Comparison of ENCODE assay signal across 8 cellular contexts in genomic region chr5:44952376-44952775, GRCh38.
DNase-seq lines count a peak whose midpoint lies in the region; ATAC-seq, FAIRE-seq and TF ChIP-seq lines count a peak whose summit lies in the region.

No MANE protein-coding gene starts in this region.

- no peaks in the 10 kb centered on the region for H3K9me1 ChIP-seq in K562 (ENCODE audit: control insufficient read depth, insufficient read depth, low read length)

- 9% methylated on average over 1 of the region's 1 CpG for WGBS in K562 (ENCODE audit: insufficient coverage, low coverage, missing lambda C conversion rate)

- in situ Hi-C loops in K562 (cut with MboI) = no loop called here

- H2AFZ ChIP-seq in K562 (ENCODE audit: low read depth, low read length) = no peak overlapping the region

- CTCF ChIA-PET in K562 (lab: Yijun Ruan, JAX; ENCODE audit: low intra/inter-chr PET ratio) = no interaction called here

- peak; percentile 35 for TF ChIP-seq CTCF in CD14-positive monocyte (IDR thresholded peaks at IDR 0.05)
- peak; percentile 41 to 68 (median 64); a peak in 5 of 6 replicates for TF ChIP-seq CTCF in K562 (IDR thresholded peaks at IDR 0.05 in 2 of 3, conservative IDR thresholded peaks at IDR 0.05 in 1 of 3; ENCODE audit: insufficient read depth in 2 of 3, low read depth in 1 of 3, low read length in 3 of 3)

- no peaks in the 10 kb centered on the region for H4K20me1 ChIP-seq in K562 (replicated peaks; ENCODE audit: control insufficient read depth, insufficient read depth, low read length)

- H3K36me3 ChIP-seq in K562 (ENCODE audit: control insufficient read depth, insufficient read depth, low read length) = no peaks in the 10 kb centered on the region

- TF ChIP-seq RAD21 in K562 (CRISPR knock-in tag; conservative IDR thresholded peaks at IDR 0.05 in 1 of 2, IDR thresholded peaks at IDR 0.05 in 1 of 2) = peak; percentile 44 to 67

- POLR2A ChIA-PET in K562 (lab: Yijun Ruan, JAX) = no interaction called here

- no peak for TF ChIP-seq EP300 in K562 (IDR thresholded peaks at IDR 0.05; ENCODE audit: low read length)

- H3K79me2 ChIP-seq in K562 (ENCODE audit: control insufficient read depth, insufficient read depth, low read length) = no peaks in the 10 kb centered on the region

- FAIRE-seq in K562 (lab: Jason Lieb, UNC) = no peak

- peaks cover 0 to 2% (median 0%) of the 10 kb centered on the region in 7 donors for H3K9me3 Mint-ChIP-seq in CD14-positive monocyte

- no peaks in the 10 kb centered on the region for H3K36me3 Mint-ChIP-seq in CD14-positive monocyte

- TF ChIP-seq POLR2A in K562 (conservative IDR thresholded peaks at IDR 0.05) = no peak

- no peaks in the 10 kb centered on the region for H3K27me3 ChIP-seq in K562 (ENCODE audit: control insufficient read depth in 2 of 2, insufficient read depth in 2 of 2, low read length in 2 of 2)

- H3K4me3 Mint-ChIP-seq in CD14-positive monocyte = no peak overlapping the region

- no peak overlapping the region for H3K4me3 ChIP-seq in K562

- DNase-seq in CD14-positive monocyte (ENCODE audit: low spot score) (no peak), NCI-H2107 (lab: John Stamatoyannopoulos, UW) (peak; percentile 41), K562 (ENCODE audit: extremely low read depth in 1 of 4, low spot score in 3 of 4) (peak; percentile 29 to 40 (median 30)), lung microvascular endothelial cell (ENCODE audit: low read depth in 2 of 2) (peak; percentile 36 to 48), GM19240 (ENCODE audit: insufficient read length, low spot score) (no peak)
- no peak for DNase-seq in stimulated activated CD4-positive, alpha-beta T cell treated with anti-CD3 and anti-CD28 coated beads, Interleukin-1b, Interleukin-23, amount 100 ng/mL, for 48 hours

- no peaks in the 10 kb centered on the region for H3K4me1 ChIP-seq in K562 (replicated peaks in 1 of 2; ENCODE audit: control insufficient read depth in 2 of 2, insufficient read depth in 2 of 2, low read length in 2 of 2)

- BruUV-seq in K562 (replicated peaks; lab: Mats Ljungman, UMichigan) = no TSS peak

- H3K4me2 ChIP-seq in K562 (ENCODE audit: insufficient read depth, low read length) = no peak overlapping the region

- H3K9ac ChIP-seq in K562 (ENCODE audit: insufficient read depth in 1 of 2, low read depth in 2 of 2, low read length in 2 of 2) = no peak overlapping the region

- peak; percentile 71 for ATAC-seq in GM18858 (IDR thresholded peaks at IDR 0.05; ENCODE audit: unreplicated experiment)
- peak; percentile 88 for ATAC-seq in HG02981 (IDR thresholded peaks at IDR 0.05; ENCODE audit: unreplicated experiment)
- peak; percentile 63 for ATAC-seq in K562

- H3K27me3 Mint-ChIP-seq in CD14-positive monocyte (ENCODE audit: low read depth in 3 of 3) = no peaks in the 10 kb centered on the region

- no peak overlapping the region for H3K27ac Mint-ChIP-seq in CD14-positive monocyte

- H3K27ac ChIP-seq in K562 (ENCODE audit: extremely low read depth, low read depth, low read length) = no peak overlapping the region

- H3K4me1 Mint-ChIP-seq in CD14-positive monocyte = no peaks in the 10 kb centered on the region

- H3K9me3 ChIP-seq in K562 (replicated peaks; ENCODE audit: control insufficient read depth, insufficient read depth, low read depth, low read length) = no peaks in the 10 kb centered on the region

- intact Hi-C loops in CD14-positive monocyte (cut with micrococcal nuclease) = no loop called here
- intact Hi-C loops in K562 (cut with micrococcal nuclease) = no loop called here

TF ChIP-seq in K562, 482 proteins besides CTCF, POLR2A, EP300 and RAD21:
- peak; percentile 93 for TF ChIP-seq SPI1 (IDR thresholded peaks at IDR 0.05; ENCODE audit: borderline replicate concordance, low read depth, low read length)
- TF ChIP-seq NCOA2 (IDR thresholded peaks at IDR 0.05; ENCODE audit: partially characterized antibody in 2 of 2) = no peak

Comparison
In these comparisons a context has a peak if more than half of its experiments do, and no peak if none do; other contexts are left out.
1. DNase-seq: peak in NCI-H2107 (single experiment), K562 (4 of 4) and lung microvascular endothelial cell (2 of 2); none in CD14-positive monocyte (single experiment), GM19240 (single experiment) and stimulated activated CD4-positive, alpha-beta T cell treated with anti-CD3 and anti-CD28 coated beads, Interleukin-1b, Interleukin-23, amount 100 ng/mL, for 48 hours (single experiment).
2. Peak in every context shown above with its lines, with median percentiles within 50 percentile points of each other: ATAC-seq.